In the genomic region with DNA sequence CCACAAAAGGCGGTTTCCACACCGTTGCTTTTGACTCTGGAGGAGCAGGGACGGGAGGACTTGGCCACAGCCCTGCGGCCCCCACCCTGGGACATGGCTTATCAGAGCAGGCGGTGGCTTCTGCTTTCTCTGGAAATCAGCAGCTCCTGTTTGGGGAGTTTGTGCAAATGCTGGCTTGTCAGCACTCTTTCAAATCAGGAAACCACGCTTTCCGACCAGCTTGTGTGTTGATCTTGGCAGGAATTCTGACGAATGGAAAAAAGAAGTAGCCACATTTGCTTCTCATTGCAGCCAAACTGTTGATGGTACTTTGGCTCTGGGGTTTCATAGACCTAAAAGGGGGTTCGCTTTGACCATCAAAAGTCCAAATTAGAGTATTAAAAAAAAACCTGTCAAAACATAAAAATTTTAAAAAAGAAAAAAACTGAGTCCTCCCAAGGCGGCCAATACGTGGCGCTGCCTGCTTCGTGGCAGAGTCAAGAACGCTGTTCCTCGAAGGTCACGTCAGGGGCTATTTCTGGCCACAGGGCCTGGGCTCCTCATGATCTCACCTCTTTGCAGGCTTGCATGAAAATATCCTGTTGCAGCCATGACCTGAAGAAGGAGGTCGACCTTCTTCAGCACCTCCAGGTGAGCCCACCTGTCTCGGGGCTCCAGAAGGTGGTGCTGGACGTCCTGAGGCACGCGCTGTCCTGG, we compare ENCODE assay signal across 10 cellular contexts.
DNase-seq lines count a peak whose midpoint lies in the region; ATAC-seq and TF ChIP-seq lines count a peak whose summit lies in the region.
"Had no signal": no experiment of that assay in that cellular context is flagged by ENCODE, and none has a peak within 500 bp of the region (broad histone marks: within the 10 kb centered on the region; RNA-seq: fewer than 3 reads in every experiment).

No MANE protein-coding gene starts in this region.

- DNase-seq in Right ventricle myocardium inferior (ENCODE audit: missing footprints) (peak; percentile 85), cardiac septum (ENCODE audit: low spot score) (no peak), left lobe of liver (ENCODE audit: low spot score) (peak; percentile 66), ureter (ENCODE audit: low spot score) (peak; percentile 59), nephron progenitor cell (no peak)
- no peak for DNase-seq in activated T-cell treated with anti-CD3 and anti-CD28 coated beads, Interleukin-2, amount 50 U/mL, for 72 hours
- DNase-seq in activated naive CD4-positive, alpha-beta T cell treated with anti-CD3 and anti-CD28 coated beads, Interleukin-2, amount 50 U/mL, for 72 hours (ENCODE audit: low spot score in 2 of 2) = no peak
- DNase-seq: stimulated activated naive CD4-positive, alpha-beta T cell; WERI-Rb-1 had no signal

- H3K27me3 Mint-ChIP-seq in brain (peaks cover 4% of the 10 kb centered on the region), nephron progenitor cell (ENCODE audit: low read depth, poor library complexity) (peaks cover 3% of the 10 kb centered on the region)
- peaks cover 50% of the 10 kb centered on the region for H3K27me3 Mint-ChIP-seq in activated T-cell treated with anti-CD3 and anti-CD28 coated beads, Interleukin-2, amount 50 U/mL, for 72 hours (ENCODE audit: low read depth)

- ATAC-seq in Right ventricle myocardium inferior = peak; percentile 90
- ATAC-seq in left lobe of liver = peak; percentile 89
- no peak for ATAC-seq in activated T-cell treated with anti-CD3 and anti-CD28 coated beads, Interleukin-2, amount 50 U/mL, for 72 hours (replicated peaks in 1 of 2)
- ATAC-seq in activated naive CD4-positive, alpha-beta T cell treated with anti-CD3 and anti-CD28 coated beads, Interleukin-2, amount 50 U/mL, for 72 hours = no peak

- H3K36me3 Mint-ChIP-seq in brain (no peaks in the 10 kb centered on the region), nephron progenitor cell (ENCODE audit: low read depth) (no peaks in the 10 kb centered on the region)
- H3K36me3 Mint-ChIP-seq in activated T-cell treated with anti-CD3 and anti-CD28 coated beads, Interleukin-2, amount 50 U/mL, for 72 hours (ENCODE audit: insufficient read depth in 2 of 2) = no peaks in the 10 kb centered on the region
- H3K36me3 Mint-ChIP-seq in activated naive CD4-positive, alpha-beta T cell treated with anti-CD3 and anti-CD28 coated beads, Interleukin-2, amount 50 U/mL, for 72 hours = no peaks in the 10 kb centered on the region

- H3K4me1 Mint-ChIP-seq in brain (peaks cover 59% of the 10 kb centered on the region), nephron progenitor cell (peaks cover 74% of the 10 kb centered on the region)
- H3K4me1 Mint-ChIP-seq in activated T-cell treated with anti-CD3 and anti-CD28 coated beads, Interleukin-2, amount 50 U/mL, for 72 hours (ENCODE audit: low read depth) = peaks cover 8% of the 10 kb centered on the region

- no peak for TF ChIP-seq CTCF in brain (conservative IDR thresholded peaks at IDR 0.05)
- no peak for TF ChIP-seq CTCF in nephron progenitor cell (IDR thresholded peaks at IDR 0.05)

- intact Hi-C loops in Right ventricle myocardium inferior (cut with DNase I) (loop anchor here (5.0 kb wide), 1 partner anchor 43 kb away; no protein-coding TSS in a partner anchor), cardiac septum (cut with DNase I) (loop anchor here (5.0 kb wide), 1 partner anchor 43 kb away; no protein-coding TSS in a partner anchor)

- peak overlapping the region; percentile 13 to 73 (median 54) for H3K27ac Mint-ChIP-seq in brain
- H3K27ac Mint-ChIP-seq in activated T-cell treated with anti-CD3 and anti-CD28 coated beads, Interleukin-2, amount 50 U/mL, for 72 hours = no peak overlapping the region
- no peak overlapping the region for H3K27ac Mint-ChIP-seq in nephron progenitor cell
- no peak overlapping the region for H3K27ac Mint-ChIP-seq in activated naive CD4-positive, alpha-beta T cell treated with anti-CD3 and anti-CD28 coated beads, Interleukin-2, amount 50 U/mL, for 72 hours

- peak overlapping the region in 2 of 5 experiments; percentile 16 to 66 for H3K4me3 Mint-ChIP-seq in brain
- H3K4me3 Mint-ChIP-seq in activated T-cell treated with anti-CD3 and anti-CD28 coated beads, Interleukin-2, amount 50 U/mL, for 72 hours = no peak overlapping the region
- H3K4me3 Mint-ChIP-seq in nephron progenitor cell = no peak overlapping the region

- peaks cover 0 to 8% (median 0%) of the 10 kb centered on the region in 5 experiments for H3K9me3 Mint-ChIP-seq in brain
- H3K9me3 Mint-ChIP-seq in activated T-cell treated with anti-CD3 and anti-CD28 coated beads, Interleukin-2, amount 50 U/mL, for 72 hours = no peaks in the 10 kb centered on the region
- H3K9me3 Mint-ChIP-seq in nephron progenitor cell = no peaks in the 10 kb centered on the region
- no peaks in the 10 kb centered on the region for H3K9me3 Mint-ChIP-seq in activated naive CD4-positive, alpha-beta T cell treated with anti-CD3 and anti-CD28 coated beads, Interleukin-2, amount 50 U/mL, for 72 hours

Comparison
In these comparisons a context has a peak if more than half of its experiments do, and no peak if none do; other contexts are left out.
1. DNase-seq: peak in Right ventricle myocardium inferior (single experiment), left lobe of liver (single experiment) and ureter (single experiment); none in cardiac septum (single experiment), activated T-cell treated with anti-CD3 and anti-CD28 coated beads, Interleukin-2, amount 50 U/mL, for 72 hours (0 of 2), nephron progenitor cell (single experiment) and activated naive CD4-positive, alpha-beta T cell treated with anti-CD3 and anti-CD28 coated beads, Interleukin-2, amount 50 U/mL, for 72 hours (0 of 2).
2. ATAC-seq: peak in Right ventricle myocardium inferior (single experiment) and left lobe of liver (single experiment); none in activated T-cell treated with anti-CD3 and anti-CD28 coated beads, Interleukin-2, amount 50 U/mL, for 72 hours (0 of 2) and activated naive CD4-positive, alpha-beta T cell treated with anti-CD3 and anti-CD28 coated beads, Interleukin-2, amount 50 U/mL, for 72 hours (0 of 2).
3. H3K27ac Mint-ChIP-seq: peak in brain (5 of 5); none in activated T-cell treated with anti-CD3 and anti-CD28 coated beads, Interleukin-2, amount 50 U/mL, for 72 hours (single experiment), nephron progenitor cell (single experiment) and activated naive CD4-positive, alpha-beta T cell treated with anti-CD3 and anti-CD28 coated beads, Interleukin-2, amount 50 U/mL, for 72 hours (0 of 2).